Comparison of ENCODE assay signal across 30 cellular contexts in the genomic region with DNA sequence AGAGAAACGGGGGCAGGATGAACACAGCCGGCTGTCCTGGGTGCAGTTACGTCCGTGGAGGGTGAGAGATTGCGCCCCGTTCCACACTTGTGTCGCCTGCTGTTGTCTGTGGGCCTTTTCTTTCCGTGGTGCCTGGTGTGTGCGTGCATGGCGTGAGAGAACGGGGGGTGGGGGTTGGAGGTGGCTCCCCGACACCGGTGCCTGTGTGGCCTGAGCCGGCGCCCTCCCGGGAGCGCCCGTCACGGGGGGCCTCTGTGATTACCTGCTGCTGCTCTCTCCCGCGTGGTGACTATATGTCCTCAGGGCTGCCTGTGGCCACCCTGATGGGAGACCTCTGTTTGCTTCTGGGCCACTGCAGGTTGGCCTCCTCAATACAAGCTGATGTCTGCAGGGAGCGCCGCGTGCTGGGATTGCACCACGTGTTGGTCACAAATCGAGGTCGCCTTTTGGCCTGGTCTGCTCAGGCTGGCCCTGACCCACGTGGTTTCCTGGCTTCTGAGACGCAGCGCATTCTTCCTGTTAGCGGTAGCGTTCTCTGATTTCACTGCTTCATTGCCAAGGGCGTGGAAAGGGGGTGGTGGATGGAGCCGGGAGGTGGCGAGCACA. TPM values are rescaled to one million over a fixed set of nuclear protein-coding genes. Genes with fewer than 3 reads are reported as not detected.
DNase-seq lines count a peak whose midpoint lies in the region; ATAC-seq, FAIRE-seq and TF ChIP-seq lines count a peak whose summit lies in the region.
"Had no signal": no experiment of that assay in that cellular context is flagged by ENCODE, and none has a peak within 500 bp of the region (broad histone marks: within the 10 kb centered on the region; RNA-seq: fewer than 3 reads in every experiment).

No MANE protein-coding gene starts in this region.

- H3K9me3 Mint-ChIP-seq in activated CD4-positive, alpha-beta T cell treated with anti-CD3 and anti-CD28 coated beads, Interleukin-2, amount 10 ng/mL, durations not matched to agents 24 days and 14 days: no peaks in the 10 kb centered on the region
- H3K9me3 Mint-ChIP-seq: CD8-positive, alpha-beta memory T cell; IgD-negative memory B cell had no signal

- peaks cover 26% of the 10 kb centered on the region for H3K36me3 Mint-ChIP-seq in activated CD4-positive, alpha-beta T cell treated with anti-CD3 and anti-CD28 coated beads, Interleukin-2, amount 10 ng/mL, durations not matched to agents 24 days and 14 days (ENCODE audit: low read depth)
- H3K36me3 Mint-ChIP-seq: IgD-negative memory B cell had no signal

- TF ChIP-seq CTCF in heart left ventricle (IDR thresholded peaks at IDR 0.05) (no peak), K562 (IDR thresholded peaks at IDR 0.05 in 2 of 3, conservative IDR thresholded peaks at IDR 0.05 in 1 of 3; ENCODE audit: insufficient read depth in 2 of 3, low read depth in 1 of 3, low read length in 3 of 3) (no peak), psoas muscle (IDR thresholded peaks at IDR 0.05) (no peak), uterus (IDR thresholded peaks at IDR 0.05) (no peak), colonic mucosa (IDR thresholded peaks at IDR 0.05) (no peak)

- no peak for ATAC-seq in right cardiac atrium
- no peak for ATAC-seq in heart left ventricle
- no peak for ATAC-seq in K562
- peak in 3 of 4 donors; percentile 45 to 53 (median 52) for ATAC-seq in psoas muscle
- ATAC-seq: activated CD4-positive, alpha-beta T cell treated with anti-CD3 and anti-CD28 coated beads for 36 hours had no signal

- peaks cover 0 to 78% (median 66%) of the 10 kb centered on the region in 9 donors for H3K36me3 ChIP-seq in heart left ventricle
- H3K36me3 ChIP-seq in K562 (ENCODE audit: control insufficient read depth, insufficient read depth, low read length): peaks cover 61% of the 10 kb centered on the region; the same call in 2 of the 3 replicates
- peaks cover 0 to 71% of the 10 kb centered on the region in 2 donors for H3K36me3 ChIP-seq in psoas muscle (ENCODE audit: insufficient read depth in 1 of 2, low read depth in 1 of 2)
- no peaks in the 10 kb centered on the region for H3K36me3 ChIP-seq in uterus
- H3K36me3 ChIP-seq in colonic mucosa: peaks cover 5% of the 10 kb centered on the region

- H3K9me1 ChIP-seq in K562 (ENCODE audit: control insufficient read depth, insufficient read depth, low read length): peaks cover 5% of the 10 kb centered on the region

- H3K9ac ChIP-seq in K562 (ENCODE audit: insufficient read depth in 1 of 2, low read depth in 2 of 2, low read length in 2 of 2) (no peak overlapping the region; a peak in 1 of 4 replicates), colonic mucosa (ENCODE audit: low read depth in 2 of 2, low read length in 2 of 2) (no peak overlapping the region)

- H3K79me2 ChIP-seq in K562 (ENCODE audit: control insufficient read depth, insufficient read depth, low read length): no peaks in the 10 kb centered on the region

- H3K4me2 ChIP-seq in K562 (ENCODE audit: insufficient read depth, low read length): no peak overlapping the region
- H3K4me2 ChIP-seq: PC-9 had no signal

- no peak overlapping the region for H3K4me3 Mint-ChIP-seq in activated CD4-positive, alpha-beta T cell treated with anti-CD3 and anti-CD28 coated beads, Interleukin-2, amount 10 ng/mL, durations not matched to agents 24 days and 14 days
- H3K4me3 Mint-ChIP-seq: activated CD4-positive, alpha-beta T cell treated with anti-CD3 and anti-CD28 coated beads for 36 hours; CD8-positive, alpha-beta memory T cell; IgD-negative memory B cell had no signal

- DNase-seq in right cardiac atrium: peak in 2 of 3 donors; percentile 51 to 53
- no peak for DNase-seq in heart left ventricle
- DNase-seq in K562 (ENCODE audit: extremely low read depth in 1 of 4, low spot score in 3 of 4): no peak
- no peak for DNase-seq in psoas muscle
- DNase-seq in uterus: peak in 1 of 2 donors; percentile 58
- no peak for DNase-seq in NCI-H2081 (lab: John Stamatoyannopoulos, UW)
- DNase-seq in activated CD4-positive, alpha-beta T cell treated with anti-CD3 and anti-CD28 coated beads, Interleukin-2, amount 10 ng/mL, durations not matched to agents 24 days and 14 days: no peak
- DNase-seq in colonic mucosa: no peak
- DNase-seq: activated CD4-positive, alpha-beta T cell treated with anti-CD3 and anti-CD28 coated beads for 36 hours; activated naive CD4-positive, alpha-beta T cell treated with Interleukin-2 at 50 U/mL for 16 hours; activated T-cell treated with anti-CD3 and anti-CD28 coated beads, Interleukin-2, amount 50 U/mL, for 48 hours; amygdala; BE2C; CD8-positive, alpha-beta memory T cell; cortex of kidney; DMS 273 treated with DMSO at 0.1 percent for 48 hours; esophagus squamous epithelium; foreskin melanocyte; H7; NCI-H1105; NCI-H1930; NCI-H526; NK-92 treated with Interleukin-12 subunit alpha and Interleukin-12 subunit beta, amount 100 ng/mL, for 24 hours; nucleus accumbens; PC-9; SHP77 had no signal

- 0 out of 2 replicates have a peak, but pooled peaks cover 4% of the 10 kb centered on the region for H4K20me1 ChIP-seq in K562 (replicated peaks; ENCODE audit: control insufficient read depth, insufficient read depth, low read length)

- BruUV-seq in K562 (replicated peaks; lab: Mats Ljungman, UMichigan): no TSS peak

- H3K4me1 ChIP-seq in right cardiac atrium (ENCODE audit: control insufficient read depth, insufficient read depth, low read length) (no peaks in the 10 kb centered on the region), heart left ventricle (peaks cover 0 to 8% (median under 1%) of the 10 kb centered on the region in 12 donors), K562 (replicated peaks in 1 of 2; ENCODE audit: control insufficient read depth in 2 of 2, insufficient read depth in 2 of 2, low read length in 2 of 2) (peaks cover 0 to 12% of the 10 kb centered on the region in 2 experiments; a peak in 1 of 5 replicates), psoas muscle (peaks cover 12% of the 10 kb centered on the region), uterus (peaks cover 0 to 14% of the 10 kb centered on the region in 2 donors), colonic mucosa (no peaks in the 10 kb centered on the region)
- H3K4me1 ChIP-seq: BE2C, prostate gland, vagina had no signal

- POLR2A ChIA-PET in K562 (lab: Yijun Ruan, JAX): no interaction called here

- CTCF ChIA-PET in K562 (lab: Yijun Ruan, JAX; ENCODE audit: low intra/inter-chr PET ratio): interaction anchor here (0.6 kb wide), 1 partner anchor 79 kb away, joined by 4 read pairs; no protein-coding TSS in a partner anchor

- WGBS in right cardiac atrium: 87% methylated on average over 35 of the region's 35 CpGs
- 88 to 92% (median 89%) methylated on average over 34 to 35 of the region's 35 CpGs for WGBS in heart left ventricle, 4 donors
- WGBS in K562 (ENCODE audit: insufficient coverage, low coverage, missing lambda C conversion rate): 91% methylated on average over 30 of the region's 35 CpGs
- 82 to 87% (median 84%) methylated on average over 34 to 35 of the region's 35 CpGs for WGBS in psoas muscle, 3 donors

- H3K27ac ChIP-seq in right cardiac atrium (ENCODE audit: low read length): no peak overlapping the region
- peak overlapping the region in 1 of 12 donors; percentile 94 for H3K27ac ChIP-seq in heart left ventricle
- no peak overlapping the region for H3K27ac ChIP-seq in K562 (ENCODE audit: extremely low read depth, low read depth, low read length)
- H3K27ac ChIP-seq in psoas muscle: peak overlapping the region; percentile 54
- H3K27ac ChIP-seq in uterus: peak overlapping the region; percentile 91 to 95
- H3K27ac ChIP-seq in colonic mucosa: no peak overlapping the region
- H3K27ac ChIP-seq: esophagus squamous epithelium, PC-9, prostate gland, vagina had no signal

- TF ChIP-seq POLR2A in heart left ventricle (IDR thresholded peaks at IDR 0.05): no peak
- no peak for TF ChIP-seq POLR2A in K562 (conservative IDR thresholded peaks at IDR 0.05)
- no peak for TF ChIP-seq POLR2A in uterus (IDR thresholded peaks at IDR 0.05)

- no peak overlapping the region for H3K4me3 ChIP-seq in right cardiac atrium (ENCODE audit: low read length)
- H3K4me3 ChIP-seq in heart left ventricle: no peak overlapping the region
- H3K4me3 ChIP-seq in K562: no peak overlapping the region
- H3K4me3 ChIP-seq in psoas muscle: no peak overlapping the region
- H3K4me3 ChIP-seq in uterus: no peak overlapping the region
- H3K4me3 ChIP-seq in colonic mucosa: no peak overlapping the region
- H3K4me3 ChIP-seq: esophagus squamous epithelium, PC-9, prostate gland, skin epidermis, vagina had no signal

- intact Hi-C loops in right cardiac atrium (cut with DNase I) (no loop called here), heart left ventricle (cut with DNase I) (no loop called here), K562 (cut with micrococcal nuclease) (no loop called here), psoas muscle (cut with DNase I) (no loop called here), uterus (cut with DNase I; ENCODE audit: low total_unique reads) (no loop called here), colonic mucosa (cut with DNase I) (no loop called here)
- intact Hi-C loops in activated CD4-positive, alpha-beta T cell treated with anti-CD3 and anti-CD28 coated beads, Interleukin-2, amount 10 ng/mL, durations not matched to agents 24 days and 14 days (cut with micrococcal nuclease): no loop called here

- H3K9me3 ChIP-seq in right cardiac atrium (ENCODE audit: control insufficient read depth, low read length) (no peaks in the 10 kb centered on the region), heart left ventricle (no peaks in the 10 kb centered on the region), K562 (replicated peaks; ENCODE audit: control insufficient read depth, insufficient read depth, low read depth, low read length) (no peaks in the 10 kb centered on the region), psoas muscle (no peaks in the 10 kb centered on the region), uterus (no peaks in the 10 kb centered on the region), colonic mucosa (no peaks in the 10 kb centered on the region)
- H3K9me3 ChIP-seq: BE2C, esophagus squamous epithelium, prostate gland, vagina had no signal

- H3K27ac Mint-ChIP-seq in activated CD4-positive, alpha-beta T cell treated with anti-CD3 and anti-CD28 coated beads, Interleukin-2, amount 10 ng/mL, durations not matched to agents 24 days and 14 days: no peak overlapping the region
- H3K27ac Mint-ChIP-seq: activated CD4-positive, alpha-beta T cell treated with anti-CD3 and anti-CD28 coated beads for 36 hours; IgD-negative memory B cell had no signal

- no peak for TF ChIP-seq EP300 in K562 (IDR thresholded peaks at IDR 0.05; ENCODE audit: low read length)

- no peak for FAIRE-seq in K562 (lab: Jason Lieb, UNC)

- no peak overlapping the region for H2AFZ ChIP-seq in K562 (ENCODE audit: low read depth, low read length)
- H2AFZ ChIP-seq: PC-9 had no signal

- H3K27me3 ChIP-seq in right cardiac atrium (ENCODE audit: control insufficient read depth, insufficient read depth) (no peaks in the 10 kb centered on the region), heart left ventricle (no peaks in the 10 kb centered on the region), K562 (ENCODE audit: control insufficient read depth in 2 of 2, insufficient read depth in 2 of 2, low read length in 2 of 2) (no peaks in the 10 kb centered on the region), psoas muscle (ENCODE audit: insufficient read depth in 3 of 3, low read length in 2 of 3) (no peaks in the 10 kb centered on the region), uterus (no peaks in the 10 kb centered on the region), colonic mucosa (no peaks in the 10 kb centered on the region)
- H3K27me3 ChIP-seq: BE2C, esophagus squamous epithelium, vagina had no signal

- no peak for TF ChIP-seq RAD21 in K562 (CRISPR knock-in tag; conservative IDR thresholded peaks at IDR 0.05 in 1 of 2, IDR thresholded peaks at IDR 0.05 in 1 of 2)

- H3K27me3 Mint-ChIP-seq in activated CD4-positive, alpha-beta T cell treated with anti-CD3 and anti-CD28 coated beads, Interleukin-2, amount 10 ng/mL, durations not matched to agents 24 days and 14 days: no peaks in the 10 kb centered on the region
- H3K27me3 Mint-ChIP-seq: activated CD4-positive, alpha-beta T cell treated with anti-CD3 and anti-CD28 coated beads for 36 hours; CD8-positive, alpha-beta memory T cell; IgD-negative memory B cell had no signal

- in situ Hi-C loops in K562 (cut with MboI): no loop called here

- H3K4me1 Mint-ChIP-seq in activated CD4-positive, alpha-beta T cell treated with anti-CD3 and anti-CD28 coated beads, Interleukin-2, amount 10 ng/mL, durations not matched to agents 24 days and 14 days: no peaks in the 10 kb centered on the region
- H3K4me1 Mint-ChIP-seq: activated CD4-positive, alpha-beta T cell treated with anti-CD3 and anti-CD28 coated beads for 36 hours; IgD-negative memory B cell had no signal

RNA-seq across cellular contexts. Expression of a gene that starts 10.9 kb away (rescaled TPM):
- 10 to 100 TPM; 10.5 to 17.3 (median 15.2) TPM for total RNA-seq in right cardiac atrium
- 12.4 TPM for polyA plus RNA-seq in right cardiac atrium
- total RNA-seq in heart left ventricle: 10 to 100 TPM in 7 of 9 donors, 1 to 10 TPM in 2; 8.4 to 31.9 (median 12.0) TPM
- polyA plus RNA-seq in heart left ventricle: 10 to 100 TPM; 14.9 to 17.3 TPM
- total RNA-seq in K562 (2011; cell fraction: chromatin; rRNA removed; ENCODE audit: low replicate concordance): 41.6 and 134 TPM in 2 replicates
- 104 and 127 TPM in 2 replicates for total RNA-seq in K562 (2011; cell fraction: nucleolus; rRNA removed)
- total RNA-seq in K562 (2011; cell fraction: nucleoplasm; rRNA removed): 53.1 and 59.0 TPM in 2 replicates
- total RNA-seq in K562 (2014; rRNA removed): 19.8 and 23.1 TPM in 2 replicates
- 2.7 and 3.3 TPM in 2 replicates for total RNA-seq in K562 (2014; rRNA removed; fragmentation: Illumina TruSeq; extraction: Trizol)
- total RNA-seq in K562 (2015; rRNA removed; fragmentation: Illumina TruSeq; extraction: Trizol): 11.1 and 12.6 TPM in 2 replicates
- total RNA-seq in K562 (2021): 25.6 and 31.1 TPM in 2 replicates
- polyA plus RNA-seq in K562 (2011; rRNA removed): 6.4 and 13.9 TPM in 2 replicates
- 8.3 and 24.8 TPM in 2 replicates for polyA plus RNA-seq in K562 (2011; cell fraction: cytosol; rRNA removed)
- polyA plus RNA-seq in K562 (2011; cell fraction: nucleus; rRNA removed): 60.3 and 105 TPM in 2 replicates
- 21.4 and 42.0 TPM in 2 replicates for polyA plus RNA-seq in K562 (2012)
- polyA plus RNA-seq in K562 (2014; fragmentation: Illumina TruSeq; extraction: Trizol): 4.1 and 9.6 TPM in 2 replicates
- polyA plus RNA-seq in K562 (2014; fragmentation: Nextera tagmentation; extraction: Ambion mirVana): under 1 TPM; 0.06 to 0.98 TPM
- polyA plus RNA-seq in K562 (2014; rRNA removed): 22.1 and 26.3 TPM in 2 replicates
- 2.1 and 3.0 TPM in 2 replicates for polyA minus RNA-seq in K562 (2011; rRNA and poly(A)+ RNA removed)
- 8.8 and 9.3 TPM in 2 replicates for polyA minus RNA-seq in K562 (2011; cell fraction: cytosol; rRNA and poly(A)+ RNA removed)
- polyA minus RNA-seq in K562 (2011; cell fraction: nucleus; rRNA and poly(A)+ RNA removed): 28.7 and 31.2 TPM in 2 replicates
- total RNA-seq in psoas muscle: 10 to 100 TPM in 1 of 4 donors, 1 to 10 TPM in 3; 6.6 to 20.1 (median 8.7) TPM
- 10 to 100 TPM; 12.1 to 19.2 (median 15.2) TPM for polyA plus RNA-seq in psoas muscle
- total RNA-seq in uterus: 10 to 100 TPM; 12.9 to 40.2 (median 14.6) TPM
- 42.2 and 44.4 TPM in 2 replicates for total RNA-seq in activated CD4-positive, alpha-beta T cell treated with anti-CD3 and anti-CD28 coated beads, Interleukin-2, amount 10 ng/mL, durations not matched to agents 24 days and 14 days
- total RNA-seq in colonic mucosa: 10 to 100 TPM; 27.9 to 49.9 TPM

Comparison
In these comparisons a context has a peak if more than half of its experiments do, and no peak if none do; other contexts are left out.
1. DNase-seq: peak in right cardiac atrium (2 of 3); none in heart left ventricle (0 of 5), K562 (0 of 4), psoas muscle (0 of 2), NCI-H2081 (0 of 2), activated CD4-positive, alpha-beta T cell treated with anti-CD3 and anti-CD28 coated beads, Interleukin-2, amount 10 ng/mL, durations not matched to agents 24 days and 14 days (single experiment) and colonic mucosa (single experiment).
2. ATAC-seq: peak in psoas muscle (3 of 4); none in right cardiac atrium (0 of 2), heart left ventricle (0 of 4) and K562 (single experiment).
3. H3K27ac ChIP-seq: peak in psoas muscle (single experiment) and uterus (2 of 2); none in right cardiac atrium (single experiment), K562 (single experiment) and colonic mucosa (single experiment).